Comparison of ENCODE assay signal across 1 cellular context in genomic region chr16:68298312-68298711, GRCh38.
TF ChIP-seq lines count a peak whose summit lies in the region.

No MANE protein-coding gene starts in this region.

TF ChIP-seq in HepG2, 621 proteins besides CTCF, POLR2A, EP300 and RAD21:
- peak; percentile 16; the same call in 1 of the 2 replicates for TF ChIP-seq ZNF687 (CRISPR knock-in tag; IDR thresholded peaks at IDR 0.05)
- TF ChIP-seq FOXA1 (IDR thresholded peaks at IDR 0.05): no peak
- peak; percentile 34; the same call in 1 of the 2 replicates for TF ChIP-seq FOXA1 (CRISPR knock-in tag; IDR thresholded peaks at IDR 0.05)
- TF ChIP-seq ZNF704 (CRISPR knock-in tag; IDR thresholded peaks at IDR 0.05; ENCODE audit: borderline replicate concordance): no peak
- 0 out of 2 replicates have a peak, but pooled peaks have one; percentile 34 for TF ChIP-seq ZNF891 (CRISPR knock-in tag; IDR thresholded peaks at IDR 0.05)
- no peak for TF ChIP-seq ZHX1 (CRISPR knock-in tag; IDR thresholded peaks at IDR 0.05; ENCODE audit: low read depth)
- TF ChIP-seq ZNF296 (CRISPR knock-in tag; conservative IDR thresholded peaks at IDR 0.05): no peak
- peak; percentile 59 for TF ChIP-seq RBM22 (optimal IDR thresholded peaks at IDR 0.05; ENCODE audit: low read length)
- TF ChIP-seq POLR2G (IDR thresholded peaks at IDR 0.05; ENCODE audit: low read depth, low read length): peak; percentile 3; the same call in 1 of the 2 replicates
TF ChIP-seq in HepG2: peak in this region for 5.
